Comparison of ENCODE assay signal across 1 cellular context in the genomic region with DNA sequence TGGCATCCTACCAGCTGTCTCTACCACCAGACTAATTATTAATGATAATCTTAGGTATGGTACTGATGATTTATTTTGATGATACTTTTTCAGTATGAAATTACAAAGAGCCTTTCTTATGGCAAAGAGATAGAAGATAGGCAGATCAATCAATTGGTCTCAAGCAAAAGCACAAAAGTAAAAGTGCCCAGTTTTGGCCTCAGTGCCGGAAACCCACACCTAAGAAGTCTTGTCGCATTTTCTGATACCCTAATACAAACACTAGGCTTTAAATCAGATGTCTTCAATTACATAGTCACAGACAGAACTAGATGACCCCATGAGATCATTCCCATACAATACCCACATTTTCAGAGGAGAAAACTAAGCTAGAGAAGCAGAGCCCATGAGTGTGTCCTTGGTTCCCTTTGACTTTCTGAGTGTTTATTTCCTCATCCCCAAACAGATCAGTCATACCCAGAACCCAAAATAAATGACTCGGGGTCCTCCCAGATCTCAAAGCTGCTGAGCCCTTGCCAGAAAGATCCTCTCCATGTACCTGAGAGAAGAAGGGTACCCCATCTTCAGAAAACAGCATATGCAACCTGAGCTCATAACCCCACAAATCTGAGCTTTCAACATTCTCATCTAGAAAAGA.
TF ChIP-seq lines count a peak whose summit lies in the region.

No MANE protein-coding gene starts in this region.

TF ChIP-seq in HEK293T, 16 proteins besides CTCF, POLR2A, EP300 and RAD21 (continued from another document):
- TF ChIP-seq, protein P1, sequence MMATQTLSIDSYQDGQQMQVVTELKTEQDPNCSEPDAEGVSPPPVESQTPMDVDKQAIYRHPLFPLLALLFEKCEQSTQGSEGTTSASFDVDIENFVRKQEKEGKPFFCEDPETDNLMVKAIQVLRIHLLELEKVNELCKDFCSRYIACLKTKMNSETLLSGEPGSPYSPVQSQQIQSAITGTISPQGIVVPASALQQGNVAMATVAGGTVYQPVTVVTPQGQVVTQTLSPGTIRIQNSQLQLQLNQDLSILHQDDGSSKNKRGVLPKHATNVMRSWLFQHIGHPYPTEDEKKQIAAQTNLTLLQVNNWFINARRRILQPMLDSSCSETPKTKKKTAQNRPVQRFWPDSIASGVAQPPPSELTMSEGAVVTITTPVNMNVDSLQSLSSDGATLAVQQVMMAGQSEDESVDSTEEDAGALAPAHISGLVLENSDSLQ (IDR thresholded peaks at IDR 0.05) = no peak
- no peak for TF ChIP-seq FOXM1 (IDR thresholded peaks at IDR 0.05; ENCODE audit: borderline replicate concordance)
- TF ChIP-seq LEF1 (IDR thresholded peaks at IDR 0.05; ENCODE audit: borderline replicate concordance) = no peak
- TF ChIP-seq ARNT (IDR thresholded peaks at IDR 0.05) = no peak
- TF ChIP-seq L3MBTL2 (conservative IDR thresholded peaks at IDR 0.05) = no peak
- no peak for TF ChIP-seq FOXA1 (IDR thresholded peaks at IDR 0.05)
TF ChIP-seq in HEK293T: peak in this region for 0.
